8 cellular contexts compared by ENCODE assay signal in the genomic region with DNA sequence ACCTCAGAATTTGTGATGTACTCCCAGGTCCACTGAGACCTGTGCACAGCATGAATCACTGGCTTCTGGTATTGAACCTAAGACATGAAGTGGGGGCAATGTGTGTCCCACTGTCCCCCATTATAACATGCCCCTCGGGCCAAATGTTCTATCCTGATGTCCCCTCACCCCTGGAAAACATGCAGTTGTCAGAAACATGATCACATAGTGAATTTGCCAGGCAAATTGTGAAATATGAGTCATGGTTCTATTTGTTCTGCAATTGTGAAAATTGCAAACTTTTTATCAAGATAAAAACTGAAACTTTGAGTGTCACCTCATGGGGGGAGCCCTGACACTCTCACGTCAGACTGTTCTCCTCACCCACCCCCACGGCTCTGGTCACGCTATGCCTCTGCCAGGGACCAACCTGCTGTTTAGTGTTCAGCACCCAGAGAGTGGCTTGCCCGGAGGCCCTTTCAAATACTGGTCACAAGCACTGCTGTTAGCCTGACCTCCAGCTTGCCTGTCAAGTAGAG.
A peak's percentile ranks its signal among the peaks of the same experiment; 100 is the strongest.
DNase-seq lines count a peak whose midpoint lies in the region; ATAC-seq and TF ChIP-seq lines count a peak whose summit lies in the region.

No MANE protein-coding gene starts in this region.

- peaks cover 0 to 5% (median 0%) of the 10 kb centered on the region in 3 donors for H3K27me3 Mint-ChIP-seq in CD14-positive monocyte (ENCODE audit: low read depth in 3 of 3)
- peaks cover 0 to 4% of the 10 kb centered on the region in 2 donors for H3K27me3 Mint-ChIP-seq in natural killer cell treated with Interleukin-12 subunit alpha and Interleukin-12 subunit beta and Interleukin-15 and Interleukin-18, amount 100 ng/mL, for 72 hours

- ATAC-seq in GM19467 (IDR thresholded peaks at IDR 0.05; ENCODE audit: unreplicated experiment) = peak; percentile 63
- peak; percentile 77 for ATAC-seq in HG03460 (IDR thresholded peaks at IDR 0.05; ENCODE audit: unreplicated experiment)
- peak; percentile 92 to 94 for ATAC-seq in natural killer cell treated with Interleukin-12 subunit alpha and Interleukin-12 subunit beta and Interleukin-15 and Interleukin-18, amount 100 ng/mL, for 72 hours

- H3K4me1 Mint-ChIP-seq in CD14-positive monocyte = peaks cover 45% of the 10 kb centered on the region
- peaks cover 29 to 53% of the 10 kb centered on the region in 2 donors for H3K4me1 Mint-ChIP-seq in natural killer cell treated with Interleukin-12 subunit alpha and Interleukin-12 subunit beta and Interleukin-15 and Interleukin-18, amount 100 ng/mL, for 72 hours (ENCODE audit: low read depth in 2 of 2)

- TF ChIP-seq CTCF in CD14-positive monocyte (IDR thresholded peaks at IDR 0.05) = no peak

- peaks cover 0 to 5% (median 0%) of the 10 kb centered on the region in 7 donors for H3K9me3 Mint-ChIP-seq in CD14-positive monocyte
- no peaks in the 10 kb centered on the region for H3K9me3 Mint-ChIP-seq in natural killer cell treated with Interleukin-12 subunit alpha and Interleukin-12 subunit beta and Interleukin-15 and Interleukin-18, amount 100 ng/mL, for 72 hours

- H3K36me3 Mint-ChIP-seq in CD14-positive monocyte = no peaks in the 10 kb centered on the region
- no peaks in the 10 kb centered on the region for H3K36me3 Mint-ChIP-seq in natural killer cell treated with Interleukin-12 subunit alpha and Interleukin-12 subunit beta and Interleukin-15 and Interleukin-18, amount 100 ng/mL, for 72 hours

- peak overlapping the region; percentile 83 to 96 (median 91) for H3K27ac Mint-ChIP-seq in CD14-positive monocyte
- H3K27ac Mint-ChIP-seq in natural killer cell treated with Interleukin-12 subunit alpha and Interleukin-12 subunit beta and Interleukin-15 and Interleukin-18, amount 100 ng/mL, for 72 hours = no peak overlapping the region

- DNase-seq in CD14-positive monocyte (ENCODE audit: low spot score) (peak; percentile 86), HK-2 (ENCODE audit: unreplicated experiment) (no peak), GF-D8 (lab: John Stamatoyannopoulos, UW) (no peak), cerebellum (ENCODE audit: low spot score) (no peak)
- peak; percentile 70 to 76 (median 72) for DNase-seq in activated CD8-positive, alpha-beta memory T cell treated with anti-CD3 and anti-CD28 coated beads for 48 hours (ENCODE audit: low read depth in 2 of 3, low spot score in 2 of 3)
- DNase-seq in natural killer cell treated with Interleukin-12 subunit alpha and Interleukin-12 subunit beta and Interleukin-15 and Interleukin-18, amount 100 ng/mL, for 72 hours (ENCODE audit: low spot score) = peak; percentile 89

- intact Hi-C loops in CD14-positive monocyte (cut with micrococcal nuclease) = loop anchor here (5.0 to 10.0 kb wide), 4 partner anchors 288 to 1236 kb away; no protein-coding TSS in a partner anchor

- H3K4me3 Mint-ChIP-seq in CD14-positive monocyte = peak overlapping the region; percentile 34 to 57
- H3K4me3 Mint-ChIP-seq in natural killer cell treated with Interleukin-12 subunit alpha and Interleukin-12 subunit beta and Interleukin-15 and Interleukin-18, amount 100 ng/mL, for 72 hours = peak overlapping the region; percentile 62

Comparison
In these comparisons a context has a peak if more than half of its experiments do, and no peak if none do; other contexts are left out.
1. DNase-seq: peak in CD14-positive monocyte (single experiment), activated CD8-positive, alpha-beta memory T cell treated with anti-CD3 and anti-CD28 coated beads for 48 hours (3 of 3) and natural killer cell treated with Interleukin-12 subunit alpha and Interleukin-12 subunit beta and Interleukin-15 and Interleukin-18, amount 100 ng/mL, for 72 hours (single experiment); none in HK-2 (single experiment), GF-D8 (single experiment) and cerebellum (single experiment).
2. H3K27ac Mint-ChIP-seq: peak in CD14-positive monocyte (7 of 7); none in natural killer cell treated with Interleukin-12 subunit alpha and Interleukin-12 subunit beta and Interleukin-15 and Interleukin-18, amount 100 ng/mL, for 72 hours (0 of 2).
3. Peak in every context shown above with its lines, with median percentiles within 50 percentile points of each other: ATAC-seq.